ENCODE assay signal across 24 cellular contexts in genomic region chr11:134907636-134908035, GRCh38.
"Had no signal": no experiment of that assay in that cellular context is flagged by ENCODE, and none has a peak within 500 bp of the region (broad histone marks: within the 10 kb centered on the region; RNA-seq: fewer than 3 reads in every experiment).

No MANE protein-coding gene starts in this region.

- H3K27me3 Mint-ChIP-seq: dendritic cell treated with granulocyte-macrophage colony-stimulating factor and Interleukin-4, amounts not matched to agents 40 ng/mL and 50 ng/mL, for 4 days had no signal

- H3K4me1 ChIP-seq: colonic mucosa, esophagus squamous epithelium, foreskin keratinocyte, gastrocnemius medialis had no signal

- H3K27ac Mint-ChIP-seq: dendritic cell treated with granulocyte-macrophage colony-stimulating factor and Interleukin-4, amounts not matched to agents 40 ng/mL and 50 ng/mL, for 4 days; effector memory CD8-positive, alpha-beta T cell; endodermal cell had no signal

- H3K4me2 ChIP-seq: hepatocyte had no signal

- H3K27ac ChIP-seq: colonic mucosa, coronary artery, dorsolateral prefrontal cortex, epithelial cell of prostate, esophagus squamous epithelium, foreskin keratinocyte, gastrocnemius medialis, gastroesophageal sphincter, heart left ventricle, heart right ventricle, hepatocyte had no signal

- H3K4me3 Mint-ChIP-seq: dendritic cell treated with granulocyte-macrophage colony-stimulating factor and Interleukin-4, amounts not matched to agents 40 ng/mL and 50 ng/mL, for 4 days; effector memory CD8-positive, alpha-beta T cell; endodermal cell had no signal

- H3K36me3 ChIP-seq: colonic mucosa, esophagus squamous epithelium, gastrocnemius medialis, gastroesophageal sphincter, heart left ventricle, heart right ventricle had no signal

- H3K9me3 ChIP-seq: colonic mucosa, esophagus squamous epithelium, gastrocnemius medialis, gastroesophageal sphincter, heart left ventricle, heart right ventricle had no signal

- H3K4me3 ChIP-seq: colonic mucosa, coronary artery, dorsolateral prefrontal cortex, esophagus squamous epithelium, gastrocnemius medialis, gastroesophageal sphincter, heart left ventricle, heart right ventricle, hepatocyte had no signal

- H3K9me3 Mint-ChIP-seq: dendritic cell treated with granulocyte-macrophage colony-stimulating factor and Interleukin-4, amounts not matched to agents 40 ng/mL and 50 ng/mL, for 4 days; effector memory CD8-positive, alpha-beta T cell; endodermal cell had no signal

- ATAC-seq: effector memory CD8-positive, alpha-beta T cell; esophagus mucosa; foreskin keratinocyte; gastrocnemius medialis; gastroesophageal sphincter; heart left ventricle; heart right ventricle had no signal

- DNase-seq: colonic mucosa; cortex of kidney; dermis blood vessel endothelial cell; dorsolateral prefrontal cortex; effector CD4-positive, alpha-beta T cell; effector CD8-positive, alpha-beta T cell; effector memory CD4-positive, alpha-beta T cell; effector memory CD8-positive, alpha-beta T cell; endodermal cell; erythroblast; esophagus squamous epithelium; foreskin fibroblast; foreskin keratinocyte; foreskin melanocyte; gastrocnemius medialis; glutamatergic neuron; heart left ventricle; heart right ventricle had no signal

- H3K27me3 ChIP-seq: colonic mucosa, foreskin keratinocyte had no signal
